36 cellular contexts compared by ENCODE assay signal in the genomic region with DNA sequence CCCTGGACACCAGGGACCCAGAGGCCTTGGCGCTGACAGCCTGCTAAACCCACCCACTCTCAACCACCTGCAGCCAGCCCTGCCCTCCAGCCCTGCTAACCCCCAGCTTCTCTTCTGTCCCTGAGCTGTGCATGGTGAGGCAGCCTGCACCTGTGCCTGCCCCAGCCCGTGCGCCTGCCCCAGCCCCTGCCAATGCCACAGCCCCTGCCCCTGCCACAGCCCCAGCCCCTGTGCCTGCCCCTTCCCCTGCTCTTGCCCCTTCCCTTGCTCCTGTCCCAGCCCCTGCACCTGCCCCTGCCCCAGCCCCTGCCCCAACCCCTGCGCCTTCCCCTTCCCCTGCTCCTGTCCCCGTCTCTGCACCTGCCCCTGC. TPM values are rescaled to one million over a fixed set of nuclear protein-coding genes. Genes with fewer than 3 reads are reported as not detected.
"Had no signal": no experiment of that assay in that cellular context is flagged by ENCODE, and none has a peak within 500 bp of the region (broad histone marks: within the 10 kb centered on the region; RNA-seq: fewer than 3 reads in every experiment).

No MANE protein-coding gene starts in this region.

- ATAC-seq: activated naive CD4-positive, alpha-beta T cell treated with anti-CD3 and anti-CD28 coated beads, Interleukin-2, amount 50 U/mL, for 72 hours; activated T-cell treated with anti-CD3 and anti-CD28 coated beads, Interleukin-2, amount 50 U/mL, for 4 hours; body of pancreas had no signal

- H3K4me1 ChIP-seq: adrenal gland had no signal

- H3K36me3 ChIP-seq: adrenal gland, breast epithelium had no signal

- H3K27ac ChIP-seq: adrenal gland, body of pancreas, breast epithelium, KMS-11, PC-9, VCaP had no signal

- DNase-seq: activated B cell treated with CpG ODN at 0.5 μM for 24 hours; activated CD4-positive, alpha-beta memory T cell treated with anti-CD3 and anti-CD28 coated beads for 36 hours; activated CD4-positive, alpha-beta T cell treated with anti-CD3 and anti-CD28 coated beads for 4 hours; activated CD4-positive, alpha-beta T cell treated with anti-CD3 and anti-CD28 coated beads, Interleukin-2, amount 50 U/mL, for 1 hour; activated CD4-positive, CD25-positive, alpha-beta regulatory T cell treated with anti-CD3 and anti-CD28 coated beads, Interleukin-2, amount 50 U/mL, for 72 hours; activated CD8-positive, alpha-beta memory T cell treated with anti-CD3 and anti-CD28 coated beads, Interleukin-2, amount 50 U/mL, for 4 hours; activated gamma-delta T cell treated with Interleukin-2 at 50 U/mL for 16 hours; activated naive CD4-positive, alpha-beta T cell treated with anti-CD3 and anti-CD28 coated beads for 36 hours; activated T-cell treated with anti-CD3 and anti-CD28 coated beads for 4 hours; activated T-cell treated with anti-CD3 and anti-CD28 coated beads, Interleukin-2, amount 50 U/mL, for 4 hours; adrenal gland; body of pancreas; caudate nucleus; MM.1S; MV-4-11; NCI-H1092; NCI-H1436 treated with DMSO at 0.1 percent for 48 hours; NCI-H1694 treated with DMSO at 0.1 percent for 48 hours; NCI-H2029; NCI-H226; NCI-H446 treated with DMSO at 0.1 percent for 48 hours; NCI-H524; NCI-H69; NK-92 treated with Interleukin-12 subunit alpha and Interleukin-12 subunit beta, amount 100 ng/mL, for 24 hours; PC-9; Right ventricle myocardium superior; SW 1271; T-helper 1 cell; T-helper 2 cell; T-helper 9 cell had no signal

- H3K27me3 ChIP-seq: body of pancreas had no signal

- H3K9me3 ChIP-seq: adrenal gland, body of pancreas, breast epithelium had no signal

- H3K4me3 ChIP-seq: adrenal gland, body of pancreas, breast epithelium, PC-9 had no signal

RNA-seq across cellular contexts. Expression of gene IRX4, which starts 43.3 kb away (rescaled TPM):
- total RNA-seq: activated B cell treated with CpG ODN at 0.5 μM for 24 hours; activated CD4-positive, alpha-beta memory T cell treated with anti-CD3 and anti-CD28 coated beads for 36 hours; activated naive CD4-positive, alpha-beta T cell treated with anti-CD3 and anti-CD28 coated beads for 36 hours; activated naive CD4-positive, alpha-beta T cell treated with anti-CD3 and anti-CD28 coated beads, Interleukin-2, amount 50 U/mL, for 72 hours; activated T-cell treated with anti-CD3 and anti-CD28 coated beads, Interleukin-2, amount 50 U/mL, for 4 hours; activated T-helper 1 cell treated with anti-CD3 and anti-CD28 coated beads, Interleukin-12 subunit alpha, Interleukin-12 subunit beta, Interleukin-2, Interleukin-4 antibody, amounts not matched to agents 30 ng/mL and 10 ng/mL and 1 ng/mL, durations not matched to agents 14 hours and 24 hours and 36 hours; adrenal gland; body of pancreas; LHCN-M2; PC-9 had no signal
